In the genomic region with DNA sequence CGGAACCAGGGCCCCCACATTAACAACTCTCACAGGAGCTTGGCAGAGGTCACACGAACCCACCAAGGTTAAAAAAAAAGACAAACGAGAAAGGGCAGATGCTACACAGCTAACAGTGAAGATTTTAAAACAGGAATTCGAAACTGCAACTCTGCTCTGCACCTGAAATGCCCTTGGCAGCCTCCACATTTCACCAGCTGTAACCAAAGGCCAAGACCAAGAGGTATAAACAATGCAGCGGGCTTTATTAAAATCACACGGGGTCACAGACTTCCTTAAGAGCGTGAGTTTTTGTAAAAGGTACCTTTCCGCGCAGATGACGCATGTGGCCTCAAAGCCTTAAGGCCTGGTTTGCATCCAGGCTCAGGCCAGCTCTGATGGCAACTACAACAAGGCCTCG, we compare ENCODE assay signal across 13 cellular contexts.
DNase-seq lines count a peak whose midpoint lies in the region; ATAC-seq and TF ChIP-seq lines count a peak whose summit lies in the region.
"Had no signal": no experiment of that assay in that cellular context is flagged by ENCODE, and none has a peak within 500 bp of the region (broad histone marks: within the 10 kb centered on the region; RNA-seq: fewer than 3 reads in every experiment).

No MANE protein-coding gene starts in this region.

- in situ Hi-C loops in HAP-1 (cut with MboI; ENCODE audit: low sequenced_read_pairs) = no loop called here

- H3K27me3 ChIP-seq in thyroid gland = no peaks in the 10 kb centered on the region
- no peaks in the 10 kb centered on the region for H3K27me3 ChIP-seq in HAP-1 (ENCODE audit: low read depth)

- no peak for TF ChIP-seq CTCF in thyroid gland (IDR thresholded peaks at IDR 0.05)

- H3K27ac ChIP-seq in thyroid gland = peak overlapping the region in 1 of 3 donors; percentile 29
- H3K27ac ChIP-seq: VCaP had no signal

- intact Hi-C loops in thyroid gland (cut with DNase I) = loop anchor here (5.0 kb wide), 1 partner anchor 89 kb away; the partner anchor contains the start of gene STK24

- no peaks in the 10 kb centered on the region for H3K36me3 ChIP-seq in thyroid gland
- H3K36me3 ChIP-seq in HAP-1 (replicated peaks) = no peaks in the 10 kb centered on the region

- H3K4me1 Mint-ChIP-seq in naive thymus-derived CD8-positive, alpha-beta T cell = peaks cover 49 to 95% (median 91%) of the 10 kb centered on the region in 4 donors

- H3K27ac Mint-ChIP-seq in naive thymus-derived CD8-positive, alpha-beta T cell = peak overlapping the region in 7 of 10 donors; percentile 3 to 66 (median 22)

- POLR2A ChIA-PET in naive thymus-derived CD8-positive, alpha-beta T cell (lab: Charles Lee) = interaction anchor here (0.7 kb wide), 1 partner anchor 10 kb away, joined by 3 read pairs; no protein-coding TSS in a partner anchor

- TF ChIP-seq POLR2A in thyroid gland (IDR thresholded peaks at IDR 0.05) = no peak

- H3K36me3 Mint-ChIP-seq in naive thymus-derived CD8-positive, alpha-beta T cell = peaks cover 0 to 13% (median 0%) of the 10 kb centered on the region in 3 donors

- H3K27me3 Mint-ChIP-seq in naive thymus-derived CD8-positive, alpha-beta T cell = no peaks in the 10 kb centered on the region
- H3K27me3 Mint-ChIP-seq: activated naive CD8-positive, alpha-beta T cell had no signal

- no peaks in the 10 kb centered on the region for H3K9me3 Mint-ChIP-seq in naive thymus-derived CD8-positive, alpha-beta T cell

- 81 to 82% methylated on average over 11 of the region's 11 CpGs for WGBS in thyroid gland, 2 donors

- H3K9me3 ChIP-seq in thyroid gland (no peaks in the 10 kb centered on the region), HAP-1 (no peaks in the 10 kb centered on the region)

- peaks cover 30 to 81% of the 10 kb centered on the region in 2 donors for H3K4me1 ChIP-seq in thyroid gland
- H3K4me1 ChIP-seq in HAP-1 = peaks cover 30% of the 10 kb centered on the region

- ATAC-seq in GM18861 (IDR thresholded peaks at IDR 0.05; ENCODE audit: unreplicated experiment) (peak; percentile 67), GM21786 (IDR thresholded peaks at IDR 0.05; ENCODE audit: unreplicated experiment) (peak; percentile 54), HG03520 (IDR thresholded peaks at IDR 0.05; ENCODE audit: unreplicated experiment) (peak; percentile 68)
- ATAC-seq in naive thymus-derived CD8-positive, alpha-beta T cell = no peak
- ATAC-seq: K562, right cardiac atrium had no signal

- H3K4me3 ChIP-seq in thyroid gland (replicated peaks in 1 of 3) (no peak overlapping the region), HAP-1 (no peak overlapping the region)
- H3K4me3 ChIP-seq: K562 had no signal

- no peak for DNase-seq in naive thymus-derived CD8-positive, alpha-beta T cell
- DNase-seq in hypothalamus (lab: John Stamatoyannopoulos, UW) (no peak), thyroid gland (no peak), HAP-1 (ENCODE audit: low spot score in 2 of 2) (no peak)
- DNase-seq in central memory CD4-positive, alpha-beta T cell = no peak
- DNase-seq: NCI-H774, right cardiac atrium had no signal

- no peak overlapping the region for H3K4me3 Mint-ChIP-seq in naive thymus-derived CD8-positive, alpha-beta T cell
- H3K4me3 Mint-ChIP-seq: activated naive CD8-positive, alpha-beta T cell had no signal

Comparison
In these comparisons a context has a peak if more than half of its experiments do, and no peak if none do; other contexts are left out.
1. ATAC-seq: peak in GM18861 (single experiment), GM21786 (single experiment) and HG03520 (single experiment); none in naive thymus-derived CD8-positive, alpha-beta T cell (0 of 2).